ENCODE assay signal across 1 cellular context in the genomic region with DNA sequence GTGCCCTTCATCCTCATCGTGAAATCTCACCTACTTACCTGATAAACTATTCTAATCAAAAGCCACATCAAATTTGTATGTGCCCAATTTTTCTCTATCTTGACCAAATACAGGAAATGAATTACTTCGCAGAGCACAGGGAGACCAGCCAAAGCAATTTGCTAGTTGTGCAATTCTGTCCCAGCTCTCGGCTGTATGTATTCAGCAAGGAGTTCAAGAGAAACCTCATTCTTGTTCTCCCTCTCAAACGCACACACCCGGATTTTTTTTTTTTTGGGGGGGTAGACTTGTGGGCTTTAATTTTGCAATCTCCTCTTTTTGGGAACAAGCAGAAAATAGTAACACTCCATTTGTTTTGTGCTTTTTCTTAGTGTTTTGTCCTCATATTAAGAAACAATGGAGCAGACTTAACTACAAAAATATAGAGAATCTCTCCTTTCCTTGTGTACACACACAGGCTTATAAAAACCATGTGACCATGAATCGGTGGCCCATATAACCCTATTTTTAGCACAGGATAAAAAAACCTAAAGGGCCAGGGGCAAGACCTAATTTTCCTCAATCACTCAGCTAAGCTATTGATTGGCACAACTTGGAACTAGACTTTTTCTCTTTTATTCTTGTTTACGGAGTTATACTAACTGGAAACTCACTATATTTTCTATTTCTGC.
TF ChIP-seq lines count a peak whose summit lies in the region.

No MANE protein-coding gene starts in this region.

TF ChIP-seq in HEK293, 187 proteins besides CTCF, POLR2A, EP300 and RAD21 (continued from another document):
- TF ChIP-seq, protein P1, sequence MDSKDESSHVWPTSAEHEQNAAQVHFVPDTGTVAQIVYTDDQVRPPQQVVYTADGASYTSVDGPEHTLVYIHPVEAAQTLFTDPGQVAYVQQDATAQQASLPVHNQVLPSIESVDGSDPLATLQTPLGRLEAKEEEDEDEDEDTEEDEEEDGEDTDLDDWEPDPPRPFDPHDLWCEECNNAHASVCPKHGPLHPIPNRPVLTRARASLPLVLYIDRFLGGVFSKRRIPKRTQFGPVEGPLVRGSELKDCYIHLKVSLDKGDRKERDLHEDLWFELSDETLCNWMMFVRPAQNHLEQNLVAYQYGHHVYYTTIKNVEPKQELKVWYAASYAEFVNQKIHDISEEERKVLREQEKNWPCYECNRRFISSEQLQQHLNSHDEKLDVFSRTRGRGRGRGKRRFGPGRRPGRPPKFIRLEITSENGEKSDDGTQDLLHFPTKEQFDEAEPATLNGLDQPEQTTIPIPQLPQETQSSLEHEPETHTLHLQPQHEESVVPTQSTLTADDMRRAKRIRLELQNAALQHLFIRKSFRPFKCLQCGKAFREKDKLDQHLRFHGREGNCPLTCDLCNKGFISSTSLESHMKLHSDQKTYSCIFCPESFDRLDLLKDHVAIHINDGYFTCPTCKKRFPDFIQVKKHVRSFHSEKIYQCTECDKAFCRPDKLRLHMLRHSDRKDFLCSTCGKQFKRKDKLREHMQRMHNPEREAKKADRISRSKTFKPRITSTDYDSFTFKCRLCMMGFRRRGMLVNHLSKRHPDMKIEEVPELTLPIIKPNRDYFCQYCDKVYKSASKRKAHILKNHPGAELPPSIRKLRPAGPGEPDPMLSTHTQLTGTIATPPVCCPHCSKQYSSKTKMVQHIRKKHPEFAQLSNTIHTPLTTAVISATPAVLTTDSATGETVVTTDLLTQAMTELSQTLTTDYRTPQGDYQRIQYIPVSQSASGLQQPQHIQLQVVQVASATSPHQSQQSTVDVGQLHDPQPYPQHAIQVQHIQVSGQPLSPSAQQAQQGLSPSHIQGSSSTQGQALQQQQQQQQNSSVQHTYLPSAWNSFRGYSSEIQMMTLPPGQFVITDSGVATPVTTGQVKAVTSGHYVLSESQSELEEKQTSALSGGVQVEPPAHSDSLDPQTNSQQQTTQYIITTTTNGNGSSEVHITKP (tag by site-specific recombination; IDR thresholded peaks at IDR 0.05) = no peak
